21 cellular contexts compared by ENCODE assay signal in genomic region chr10:132361581-132362101, GRCh38. TPM values are rescaled to one million over a fixed set of nuclear protein-coding genes. Genes with fewer than 3 reads are reported as not detected.
DNase-seq lines count a peak whose midpoint lies in the region; ATAC-seq, FAIRE-seq and TF ChIP-seq lines count a peak whose summit lies in the region.
"Had no signal": no experiment of that assay in that cellular context is flagged by ENCODE, and none has a peak within 500 bp of the region (broad histone marks: within the 10 kb centered on the region; RNA-seq: fewer than 3 reads in every experiment).

No MANE protein-coding gene starts in this region.

- H2BK20ac ChIP-seq in H1 (ENCODE audit: low read length) = no peak overlapping the region

- TF ChIP-seq CTCF in H1 (IDR thresholded peaks at IDR 0.05; ENCODE audit: control extremely low read depth in 1 of 3, insufficient read depth in 1 of 3, low read depth in 1 of 3, low read length in 3 of 3) (no peak), osteoblast (IDR thresholded peaks at IDR 0.05; ENCODE audit: extremely low read depth, low read depth, low read length) (no peak), lower lobe of right lung (IDR thresholded peaks at IDR 0.05) (no peak), lower leg skin (IDR thresholded peaks at IDR 0.05) (no peak)

- H3K27me3 ChIP-seq in H1 (replicated peaks in 1 of 4; ENCODE audit: control insufficient read depth in 3 of 4, extremely low read depth in 1 of 4, insufficient read depth in 3 of 4, low read length in 3 of 4) (peaks cover 0 to 2% (median 0%) of the 10 kb centered on the region in 4 experiments; a peak in 1 of 7 replicates), osteoblast (ENCODE audit: insufficient read depth, low read length) (no peaks in the 10 kb centered on the region), aorta (ENCODE audit: control insufficient read depth in 1 of 2, insufficient read depth in 2 of 2, low read length in 1 of 2) (no peaks in the 10 kb centered on the region), trophoblast cell (ENCODE audit: insufficient read depth, low read length) (no peaks in the 10 kb centered on the region), lower lobe of right lung (ENCODE audit: low read depth) (no peaks in the 10 kb centered on the region)
- H3K27me3 ChIP-seq: BE2C had no signal

- no peak overlapping the region for H4K5ac ChIP-seq in H1 (ENCODE audit: insufficient read length, low read depth, low read length)

- FAIRE-seq in H1 (lab: Jason Lieb, UNC) = no peak
- FAIRE-seq: D721Med, H54 had no signal

- H2BK12ac ChIP-seq in H1 (ENCODE audit: low read depth, low read length) (no peak overlapping the region), trophoblast cell (ENCODE audit: low read length) (no peak overlapping the region)

- H3K23ac ChIP-seq in H1 (ENCODE audit: insufficient read length) (no peak overlapping the region), trophoblast cell (ENCODE audit: low read length) (no peak overlapping the region)

- H3K14ac ChIP-seq in H1 (ENCODE audit: insufficient read length) = no peak overlapping the region
- no peak overlapping the region for H3K14ac ChIP-seq in trophoblast cell (ENCODE audit: low read length)

- H3K36me3 ChIP-seq in H1 (ENCODE audit: control insufficient read depth in 2 of 4, insufficient read depth in 4 of 4, low read length in 3 of 4) (no peaks in the 10 kb centered on the region; a peak in 1 of 8 replicates), osteoblast (ENCODE audit: insufficient read depth, low read length) (no peaks in the 10 kb centered on the region), aorta (ENCODE audit: control insufficient read depth in 1 of 2, insufficient read depth in 2 of 2, low read length in 1 of 2) (peaks cover 0 to 2% of the 10 kb centered on the region in 2 donors), trophoblast cell (ENCODE audit: control insufficient read depth in 1 of 2, insufficient read depth in 2 of 2, low read length in 2 of 2) (no peaks in the 10 kb centered on the region), lower lobe of right lung (peaks cover 20% of the 10 kb centered on the region)
- H3K36me3 ChIP-seq: BE2C had no signal

- TF ChIP-seq EP300 in H1 (IDR thresholded peaks at IDR 0.05; ENCODE audit: borderline replicate concordance in 1 of 2, low read depth in 2 of 2, low read length in 2 of 2) = no peak

- H3K4me3 Mint-ChIP-seq in stimulated activated naive CD8-positive, alpha-beta T cell treated with anti-CD3 and anti-CD28 coated beads, Interleukin-15, amount 100 ng/mL, for 72 hours = no peak overlapping the region

- no peak for DNase-seq in stimulated activated naive CD8-positive, alpha-beta T cell treated with anti-CD3 and anti-CD28 coated beads, Interleukin-15, amount 100 ng/mL, for 72 hours
- no peak for DNase-seq in stimulated activated naive CD8-positive, alpha-beta T cell treated with anti-CD3 and anti-CD28 coated beads, Interleukin-15, Interleukin-2, amounts not matched to agents 100 U/mL and 50 U/mL, for 24 hours
- DNase-seq in H1 (ENCODE audit: low read depth in 1 of 2, low spot score in 2 of 2) = no peak
- DNase-seq in osteoblast (ENCODE audit: insufficient read length, low spot score, missing footprints) = peak; percentile 71
- DNase-seq in aorta = peak; percentile 38 to 69
- no peak for DNase-seq in trophoblast cell
- DNase-seq in lower lobe of right lung = no peak
- no peak for DNase-seq in lower leg skin (ENCODE audit: low spot score in 2 of 2)
- DNase-seq: BE2C, EL, GF-D8, KBM-7, MM.1S, NCI-H1092, NCI-H1436 treated with DMSO at 0.1 percent for 48 hours, NCI-H1930, NCI-H2227 treated with DMSO at 0.1 percent for 48 hours, NCI-H510A, PC-9 had no signal

- no peak overlapping the region for H4K12ac ChIP-seq in trophoblast cell (ENCODE audit: low read depth, low read length)

- H3K56ac ChIP-seq in H1 (replicated peaks; ENCODE audit: insufficient read length, low read depth, low read length) = no peak overlapping the region

- H2AK5ac ChIP-seq in H1 (ENCODE audit: low read depth, low read length) (no peak overlapping the region), trophoblast cell (ENCODE audit: low read length) (no peak overlapping the region)

- H3K79me1 ChIP-seq in H1 (ENCODE audit: low read depth, low read length) (no peaks in the 10 kb centered on the region), trophoblast cell (ENCODE audit: low read length) (no peaks in the 10 kb centered on the region)

- H2BK120ac ChIP-seq in H1 (replicated peaks; ENCODE audit: low read depth, low read length) (no peak overlapping the region), trophoblast cell (ENCODE audit: insufficient read depth, low read length, poor library complexity) (no peak overlapping the region)

- H3K79me2 ChIP-seq in H1 (ENCODE audit: control insufficient read depth in 1 of 2, insufficient read depth in 2 of 2, low read length in 2 of 2) (no peaks in the 10 kb centered on the region), osteoblast (ENCODE audit: insufficient read depth, low read length) (no peaks in the 10 kb centered on the region), trophoblast cell (ENCODE audit: control insufficient read depth, insufficient read depth, low read length, poor library complexity) (no peaks in the 10 kb centered on the region)

- H2AFZ ChIP-seq in H1 (ENCODE audit: low read length) = no peak overlapping the region
- H2AFZ ChIP-seq in osteoblast (ENCODE audit: low read length) = no peak overlapping the region
- no peak overlapping the region for H2AFZ ChIP-seq in trophoblast cell (ENCODE audit: insufficient read depth, low read length, poor library complexity)
- H2AFZ ChIP-seq: PC-9 had no signal

- H3K23me2 ChIP-seq in H1 (ENCODE audit: low read depth, low read length) = peaks cover 7% of the 10 kb centered on the region; the same call in 1 of the 2 replicates

- WGBS in H1 (ENCODE audit: extremely low coverage in 1 of 2, insufficient coverage in 1 of 2, insufficient read length in 1 of 2, insufficient replicate concordance in 2 of 2, low coverage in 1 of 2, low lambda C conversion rate in 2 of 2, missing lambda C conversion rate in 1 of 2), 2 experiments = 90% methylated on average over 14 of the region's 15 CpGs; no CpG with 5 or more reads in 1 of the 2 experiments
- WGBS in aorta, 2 donors = 93 to 97% methylated on average over 15 of the region's 15 CpGs
- WGBS in trophoblast cell (ENCODE audit: extremely low coverage, insufficient coverage, insufficient read length) = no CpG with 5 or more reads among the region's 15 CpGs
- WGBS in lower leg skin, 2 donors = 94 to 96% methylated on average over 15 of the region's 15 CpGs

- peak; percentile 24 for ATAC-seq in stimulated activated naive CD8-positive, alpha-beta T cell treated with anti-CD3 and anti-CD28 coated beads, Interleukin-15, amount 100 ng/mL, for 72 hours
- ATAC-seq in stimulated activated naive CD8-positive, alpha-beta T cell treated with anti-CD3 and anti-CD28 coated beads, Interleukin-15, Interleukin-2, amounts not matched to agents 100 U/mL and 50 U/mL, for 24 hours = no peak
- ATAC-seq in aorta (ENCODE audit: low FRiP score) = no peak
- ATAC-seq in lower lobe of right lung = no peak

- H3K4me3 ChIP-seq in H1 (ENCODE audit: extremely low read depth in 1 of 4, insufficient read depth in 2 of 4, low read depth in 3 of 4, low read length in 4 of 4) = no peak overlapping the region
- H3K4me3 ChIP-seq in osteoblast (ENCODE audit: insufficient read depth, low read length) = no peak overlapping the region
- no peak overlapping the region for H3K4me3 ChIP-seq in aorta (ENCODE audit: low read length in 2 of 2)
- H3K4me3 ChIP-seq in trophoblast cell (ENCODE audit: low read depth, low read length) = no peak overlapping the region
- H3K4me3 ChIP-seq in lower lobe of right lung = no peak overlapping the region
- no peak overlapping the region for H3K4me3 ChIP-seq in lower leg skin (ENCODE audit: low read depth, poor library complexity, severe bottlenecking)
- H3K4me3 ChIP-seq: PC-9 had no signal

- H4K20me1 ChIP-seq in H1 (replicated peaks in 1 of 2; ENCODE audit: control insufficient read depth in 1 of 2, insufficient read depth in 2 of 2, low read length in 2 of 2) (peaks cover 0 to 5% of the 10 kb centered on the region in 2 experiments), osteoblast (ENCODE audit: insufficient read depth, low read length) (no peaks in the 10 kb centered on the region)

- H3K18ac ChIP-seq in H1 (ENCODE audit: extremely low read depth, low read length) (no peak overlapping the region), trophoblast cell (ENCODE audit: low read length) (no peak overlapping the region)

- no peak for TF ChIP-seq RAD21 in H1 (IDR thresholded peaks at IDR 0.05 in 1 of 2, conservative IDR thresholded peaks at IDR 0.05 in 1 of 2; ENCODE audit: low read depth in 2 of 2, low read length in 2 of 2)

- H4K91ac ChIP-seq in H1 (replicated peaks; ENCODE audit: insufficient read length, low read length) (no peak overlapping the region), trophoblast cell (ENCODE audit: low read depth, low read length) (no peak overlapping the region)

- H3K27me3 Mint-ChIP-seq in stimulated activated naive CD8-positive, alpha-beta T cell treated with anti-CD3 and anti-CD28 coated beads, Interleukin-15, amount 100 ng/mL, for 72 hours = no peaks in the 10 kb centered on the region

- no peak overlapping the region for H3K27ac Mint-ChIP-seq in stimulated activated naive CD8-positive, alpha-beta T cell treated with anti-CD3 and anti-CD28 coated beads, Interleukin-15, amount 100 ng/mL, for 72 hours

- H3K27ac ChIP-seq in H1 (ENCODE audit: low read depth, low read length) (no peak overlapping the region), osteoblast (ENCODE audit: low read depth, low read length) (no peak overlapping the region), aorta (ENCODE audit: low read depth in 1 of 2, low read length in 2 of 2) (no peak overlapping the region), trophoblast cell (ENCODE audit: low read depth, low read length) (no peak overlapping the region), lower lobe of right lung (no peak overlapping the region)
- H3K27ac ChIP-seq: PC-9 had no signal

- intact Hi-C loops in aorta (cut with DNase I) = no loop called here
- intact Hi-C loops in lower lobe of right lung (cut with DNase I) = no loop called here
- intact Hi-C loops in lower leg skin (cut with DNase I; ENCODE audit: low total_unique reads) = no loop called here

- H2BK5ac ChIP-seq in H1 (ENCODE audit: low read depth, low read length) (no peak overlapping the region), trophoblast cell (ENCODE audit: low read depth, low read length, poor library complexity) (no peak overlapping the region)

- peaks cover 0 to 17% of the 10 kb centered on the region in 2 donors for H3K9me3 Mint-ChIP-seq in stimulated activated naive CD8-positive, alpha-beta T cell treated with anti-CD3 and anti-CD28 coated beads, Interleukin-15, amount 100 ng/mL, for 72 hours

- H3K4me1 Mint-ChIP-seq in stimulated activated naive CD8-positive, alpha-beta T cell treated with anti-CD3 and anti-CD28 coated beads, Interleukin-15, amount 100 ng/mL, for 72 hours = peaks cover 6% of the 10 kb centered on the region

- no peak overlapping the region for H3K4me2 ChIP-seq in H1 (ENCODE audit: insufficient read depth in 1 of 2, low read depth in 2 of 2, low read length in 2 of 2)
- no peak overlapping the region for H3K4me2 ChIP-seq in osteoblast (ENCODE audit: insufficient read depth, low read length)
- H3K4me2 ChIP-seq in trophoblast cell (ENCODE audit: low read length) = no peak overlapping the region
- H3K4me2 ChIP-seq: PC-9 had no signal

- TF ChIP-seq POLR2A in H1 (IDR thresholded peaks at IDR 0.05; ENCODE audit: control extremely low read depth in 1 of 2, low read depth in 2 of 2, low read length in 2 of 2) (no peak), lower leg skin (IDR thresholded peaks at IDR 0.05) (no peak)

- H3K4me1 ChIP-seq in H1 (replicated peaks in 1 of 4; ENCODE audit: control insufficient read depth in 3 of 4, insufficient read depth in 4 of 4, low read length in 3 of 4) = no peaks in the 10 kb centered on the region
- H3K4me1 ChIP-seq in osteoblast (ENCODE audit: insufficient read depth, low read length) = no peaks in the 10 kb centered on the region
- H3K4me1 ChIP-seq in aorta (ENCODE audit: control insufficient read depth in 1 of 2, insufficient read depth in 2 of 2, low read length in 2 of 2) = no peaks in the 10 kb centered on the region
- H3K4me1 ChIP-seq in trophoblast cell (ENCODE audit: control insufficient read depth in 1 of 2, insufficient read depth in 2 of 2, low read length in 2 of 2) = no peaks in the 10 kb centered on the region
- no peaks in the 10 kb centered on the region for H3K4me1 ChIP-seq in lower lobe of right lung
- H3K4me1 ChIP-seq: BE2C had no signal

- H4K8ac ChIP-seq in H1 (ENCODE audit: extremely low read depth, insufficient read depth, low read length) = peak overlapping the region; percentile 71; the same call in 1 of the 2 replicates
- H4K8ac ChIP-seq in trophoblast cell (ENCODE audit: low read depth, low read length) = no peak overlapping the region

- H3K4ac ChIP-seq in H1 (replicated peaks; ENCODE audit: insufficient read length, low read depth, low read length) (no peak overlapping the region), trophoblast cell (ENCODE audit: low read depth, low read length) (no peak overlapping the region)

- H3K9ac ChIP-seq in H1 (replicated peaks in 1 of 4; ENCODE audit: extremely low read depth in 1 of 4, low read depth in 3 of 4, low read length in 3 of 4) = no peak overlapping the region
- no peak overlapping the region for H3K9ac ChIP-seq in trophoblast cell (ENCODE audit: low read length)

- H2BK15ac ChIP-seq in H1 (ENCODE audit: low read length) = no peak overlapping the region

- H3K9me3 ChIP-seq in H1 (ENCODE audit: insufficient read depth in 2 of 2, low read depth in 1 of 2, low read length in 1 of 2) (no peaks in the 10 kb centered on the region; a peak in 1 of 4 replicates), osteoblast (ENCODE audit: low read depth, low read length) (no peaks in the 10 kb centered on the region), aorta (ENCODE audit: control insufficient read depth, low read length) (no peaks in the 10 kb centered on the region), trophoblast cell (ENCODE audit: insufficient read depth, low read depth, low read length) (peaks cover 8% of the 10 kb centered on the region), lower lobe of right lung (no peaks in the 10 kb centered on the region)
- H3K9me3 ChIP-seq: BE2C had no signal

- POLR2A ChIA-PET in H1 (lab: Charles Lee; ENCODE audit: partially characterized antibody) = interaction anchor here (0.6 to 1.8 kb wide), 2 partner anchors 9 to 248 kb away, joined by 3 to 5 read pairs; no protein-coding TSS in a partner anchor

- CTCF ChIA-PET in H1 (lab: Charles Lee; ENCODE audit: partially characterized antibody) = interaction anchor here (0.6 to 4.8 kb wide), 46 partner anchors 8 to 324 kb away, joined by 3 to 54 read pairs (median 5); no protein-coding TSS in a partner anchor

RNA-seq across cellular contexts. Expression of gene LRRC27, which starts 29.6 kb away (rescaled TPM):
- 3.8 and 4.3 TPM in 2 replicates for total RNA-seq in H1 (2021; fragmentation: NEBNext Ultra II Directional; extraction: Animal tissue kit (Norgen Biotek cat#: 25700))
- polyA plus RNA-seq in H1 (2011; rRNA removed) = 1.2 and 2.0 TPM in 2 replicates
- 3.1 TPM for polyA plus RNA-seq in H1 (2011; cell fraction: cytosol; rRNA removed)
- 8.2 TPM for polyA plus RNA-seq in H1 (2011; cell fraction: nucleus; rRNA removed)
- polyA plus RNA-seq in H1 (2012, experiment 1 of 2) = 2.8 to 4.0 TPM (median 2.9 TPM) in 4 replicates
- 1.7 TPM for polyA plus RNA-seq in H1 (2012, experiment 2 of 2)
- polyA plus RNA-seq in H1 (2013, experiment 1 of 2) = 3.6 TPM
- 2.5 TPM for polyA plus RNA-seq in H1 (2013, experiment 2 of 2)
- polyA minus RNA-seq in H1 (2011; rRNA and poly(A)+ RNA removed) = 1.1 and 1.6 TPM in 2 replicates
- 0.88 TPM for polyA minus RNA-seq in H1 (2011; cell fraction: cytosol; rRNA and poly(A)+ RNA removed)
- polyA minus RNA-seq in H1 (2011; cell fraction: nucleus; rRNA and poly(A)+ RNA removed) = 4.0 TPM
- total RNA-seq in osteoblast = 11.2 and 13.4 TPM in 2 replicates
- total RNA-seq in aorta = 10 to 100 TPM in 1 of 2 donors, 1 to 10 TPM in 1; 4.6 to 11.7 TPM
- 1 to 10 TPM; 3.1 to 9.0 TPM for polyA plus RNA-seq in aorta
- 4.4 and 4.9 TPM in 2 replicates for polyA plus RNA-seq in trophoblast cell (2013)
- 15.5 TPM for total RNA-seq in lower lobe of right lung
- 10 to 100 TPM in 1 of 4 donors, 1 to 10 TPM in 3; 3.1 to 11.3 (median 8.5) TPM for total RNA-seq in lower leg skin

RNA-seq across cellular contexts. Expression of gene PWWP2B, which starts 35.4 kb away (rescaled TPM):
- 10.8 and 11.0 TPM in 2 replicates for total RNA-seq in H1 (2021; fragmentation: NEBNext Ultra II Directional; extraction: Animal tissue kit (Norgen Biotek cat#: 25700))
- polyA plus RNA-seq in H1 (2011; rRNA removed) (5.3 and 9.4 TPM in 2 replicates), aorta (1 to 10 TPM; 2.0 to 3.6 TPM)
- polyA plus RNA-seq in H1 (2011; cell fraction: cytosol; rRNA removed) = 7.2 TPM
- 17.0 TPM for polyA plus RNA-seq in H1 (2011; cell fraction: nucleus; rRNA removed)
- polyA plus RNA-seq in H1 (2012, experiment 1 of 2) = 4.8 to 8.4 TPM (median 8.0 TPM) in 4 replicates
- polyA plus RNA-seq in H1 (2012, experiment 2 of 2) = 6.0 TPM
- polyA plus RNA-seq in H1 (2013, experiment 1 of 2) = 6.0 TPM
- 5.5 TPM for polyA plus RNA-seq in H1 (2013, experiment 2 of 2)
- polyA minus RNA-seq in H1 (2011; rRNA and poly(A)+ RNA removed) = 1.2 and 1.4 TPM in 2 replicates
- 5.2 TPM for polyA minus RNA-seq in H1 (2011; cell fraction: cytosol; rRNA and poly(A)+ RNA removed)
- 7.0 TPM for polyA minus RNA-seq in H1 (2011; cell fraction: nucleus; rRNA and poly(A)+ RNA removed)
- total RNA-seq in osteoblast (15.3 and 18.5 TPM in 2 replicates), aorta (1 to 10 TPM; 6.8 to 8.7 TPM), lower lobe of right lung (25.2 TPM), lower leg skin (10 to 100 TPM; 28.3 to 33.1 (median 28.9) TPM)
- polyA plus RNA-seq in trophoblast cell (2013) = 57.0 and 60.9 TPM in 2 replicates

RNA-seq across cellular contexts. Expression of gene STK32C, which starts 53.9 kb away (rescaled TPM):
- 15.6 and 17.3 TPM in 2 replicates for total RNA-seq in H1 (2021; fragmentation: NEBNext Ultra II Directional; extraction: Animal tissue kit (Norgen Biotek cat#: 25700))
- polyA plus RNA-seq in H1 (2011; rRNA removed) (10.6 and 18.1 TPM in 2 replicates), aorta (10 to 100 TPM in 1 of 2 donors, 1 to 10 TPM in 1; 4.9 to 12.4 TPM)
- polyA plus RNA-seq in H1 (2011; cell fraction: cytosol; rRNA removed) = 19.9 TPM
- polyA plus RNA-seq in H1 (2011; cell fraction: nucleus; rRNA removed) = 22.0 TPM
- polyA plus RNA-seq in H1 (2012, experiment 1 of 2) = 13.4 to 23.5 TPM (median 20.3 TPM) in 4 replicates
- 11.9 TPM for polyA plus RNA-seq in H1 (2012, experiment 2 of 2)
- 11.6 TPM for polyA plus RNA-seq in H1 (2013, experiment 1 of 2)
- 10.9 TPM for polyA plus RNA-seq in H1 (2013, experiment 2 of 2)
- polyA minus RNA-seq in H1 (2011; rRNA and poly(A)+ RNA removed) = 7.3 and 11.0 TPM in 2 replicates
- 5.1 TPM for polyA minus RNA-seq in H1 (2011; cell fraction: cytosol; rRNA and poly(A)+ RNA removed)
- 8.8 TPM for polyA minus RNA-seq in H1 (2011; cell fraction: nucleus; rRNA and poly(A)+ RNA removed)
- total RNA-seq in osteoblast (12.7 and 14.5 TPM in 2 replicates), aorta (10 to 100 TPM in 1 of 2 donors, 1 to 10 TPM in 1; 7.1 to 12.2 TPM), lower lobe of right lung (14.1 TPM), lower leg skin (1 to 10 TPM; 4.8 to 6.4 (median 5.7) TPM)
- polyA plus RNA-seq in trophoblast cell (2013) = 3.3 and 3.8 TPM in 2 replicates

Comparison
In these comparisons a context has a peak if more than half of its experiments do, and no peak if none do; other contexts are left out.
1. DNase-seq: peak in osteoblast (single experiment) and aorta (2 of 2); none in stimulated activated naive CD8-positive, alpha-beta T cell treated with anti-CD3 and anti-CD28 coated beads, Interleukin-15, amount 100 ng/mL, for 72 hours (0 of 2), stimulated activated naive CD8-positive, alpha-beta T cell treated with anti-CD3 and anti-CD28 coated beads, Interleukin-15, Interleukin-2, amounts not matched to agents 100 U/mL and 50 U/mL, for 24 hours (single experiment), H1 (0 of 2), trophoblast cell (0 of 2), lower lobe of right lung (single experiment) and lower leg skin (0 of 2).